ENCODE assay signal across 12 cellular contexts in genomic region chr6:158868122-158868480, GRCh38. TPM values are rescaled to one million over a fixed set of nuclear protein-coding genes. Genes with fewer than 3 reads are reported as not detected.
A peak's percentile ranks its signal among the peaks of the same experiment; 100 is the strongest.
DNase-seq lines count a peak whose midpoint lies in the region; ATAC-seq, FAIRE-seq and TF ChIP-seq lines count a peak whose summit lies in the region.
"Had no signal": no experiment of that assay in that cellular context is flagged by ENCODE, and none has a peak within 500 bp of the region (broad histone marks: within the 10 kb centered on the region; RNA-seq: fewer than 3 reads in every experiment).

No MANE protein-coding gene starts in this region.

- no peak for TF ChIP-seq POLR2A in GM12878 (IDR thresholded peaks at IDR 0.05; ENCODE audit: low read depth, low read length)

- no peaks in the 10 kb centered on the region for H3K9me3 ChIP-seq in CD4-positive, CD25-positive, alpha-beta regulatory T cell (ENCODE audit: control insufficient read depth in 2 of 2, low read length in 2 of 2)
- no peaks in the 10 kb centered on the region for H3K9me3 ChIP-seq in Karpas-422 (ENCODE audit: low read length)
- no peaks in the 10 kb centered on the region; the same call in 1 of the 3 replicates for H3K9me3 ChIP-seq in GM12878 (replicated peaks; ENCODE audit: control insufficient read depth, insufficient read depth, low read length)
- no peaks in the 10 kb centered on the region for H3K9me3 ChIP-seq in right cardiac atrium (ENCODE audit: control insufficient read depth, low read length)

- H3K27ac Mint-ChIP-seq in CD4-positive, CD25-positive, alpha-beta regulatory T cell: peak overlapping the region; percentile 7 to 100 (median 100)
- H3K27ac Mint-ChIP-seq in natural killer cell treated with Interleukin-12 subunit alpha and Interleukin-12 subunit beta and Interleukin-15 and Interleukin-18, amount 100 ng/mL, for 72 hours: peak overlapping the region; percentile 95 to 99

- 65% methylated on average over 6 of the region's 6 CpGs for WGBS in GM12878 (ENCODE audit: insufficient coverage, insufficient replicate concordance, low lambda C conversion rate, missing lambda C conversion rate)
- 97% methylated on average over 6 of the region's 6 CpGs for WGBS in right cardiac atrium

- no TSS peak for BruUV-seq in GM12878 (replicated peaks; lab: Mats Ljungman, UMichigan)

- DNase-seq in CD4-positive, CD25-positive, alpha-beta regulatory T cell: no peak
- DNase-seq in Karpas-422 (no peak), GM12878 (ENCODE audit: low read depth, low spot score) (no peak), right cardiac atrium (no peak), SKM-1 (lab: John Stamatoyannopoulos, UW; ENCODE audit: unreplicated experiment) (no peak), NCI-H69 (lab: John Stamatoyannopoulos, UW) (no peak)
- no peak for DNase-seq in natural killer cell treated with Interleukin-12 subunit alpha and Interleukin-12 subunit beta and Interleukin-15 and Interleukin-18, amount 100 ng/mL, for 72 hours (ENCODE audit: low spot score)
- DNase-seq: activated CD4-positive, alpha-beta T cell treated with anti-CD3 and anti-CD28 coated beads, Interleukin-2, amount 50 U/mL, for 4 hours; NCI-H1436 treated with DMSO at 0.1 percent for 48 hours; NCI-H82; retina had no signal

- no peaks in the 10 kb centered on the region for H3K36me3 ChIP-seq in CD4-positive, CD25-positive, alpha-beta regulatory T cell (ENCODE audit: control insufficient read depth, insufficient read depth, low read length)
- no peaks in the 10 kb centered on the region for H3K36me3 ChIP-seq in Karpas-422 (ENCODE audit: insufficient read depth, low read length)
- no peaks in the 10 kb centered on the region for H3K36me3 ChIP-seq in GM12878 (ENCODE audit: control insufficient read depth in 2 of 2, insufficient read depth in 2 of 2, low read length in 1 of 2)

- H4K20me1 ChIP-seq in Karpas-422 (ENCODE audit: insufficient read depth, low read depth, low read length): no peaks in the 10 kb centered on the region
- no peaks in the 10 kb centered on the region for H4K20me1 ChIP-seq in GM12878 (ENCODE audit: control insufficient read depth, insufficient read depth)

- intact Hi-C loops in GM12878 (cut with micrococcal nuclease; ENCODE audit: unreplicated experiment): loop anchor here (2.0 to 5.0 kb wide), 4 partner anchors 41 to 219 kb away; no protein-coding TSS in a partner anchor
- intact Hi-C loops in right cardiac atrium (cut with DNase I): no loop called here

- CTCF ChIA-PET in GM12878 (lab: Yijun Ruan, JAX): interaction anchor here (0.8 to 2.9 kb wide), 4 partner anchors 13 to 164 kb away, joined by 3 to 13 read pairs (median 4); no protein-coding TSS in a partner anchor

- H3K9ac ChIP-seq in Karpas-422 (ENCODE audit: low read length) (peak overlapping the region; percentile 66), GM12878 (ENCODE audit: control insufficient read depth, insufficient read depth, low read length) (no peak overlapping the region)

- no peak for TF ChIP-seq EP300 in GM12878 (IDR thresholded peaks at IDR 0.05; ENCODE audit: borderline replicate concordance in 1 of 2, control insufficient read depth in 1 of 2, low read depth in 2 of 2, low read length in 2 of 2)

- SMC1A ChIA-PET in GM12878 (lab: Charles Lee; ENCODE audit: uncharacterized antibody, unreplicated experiment): interaction anchor here (1.6 to 7.0 kb wide), 11 partner anchors 14 to 219 kb away, joined by 3 to 52 read pairs (median 7); partner anchors contain the start of genes EZR and SYTL3

- ATAC-seq in CD4-positive, CD25-positive, alpha-beta regulatory T cell (ENCODE audit: low read depth in 2 of 2): no peak
- ATAC-seq in GM12878: no peak
- no peak for ATAC-seq in natural killer cell treated with Interleukin-12 subunit alpha and Interleukin-12 subunit beta and Interleukin-15 and Interleukin-18, amount 100 ng/mL, for 72 hours
- ATAC-seq in right cardiac atrium: no peak
- no peak for ATAC-seq in GM18502 (IDR thresholded peaks at IDR 0.05; ENCODE audit: poor library complexity, unreplicated experiment)

- no peak for TF ChIP-seq RAD21 in GM12878 (IDR thresholded peaks at IDR 0.05; ENCODE audit: insufficient read depth, low read depth, low read length)

- peaks cover 4% of the 10 kb centered on the region for H3K27me3 Mint-ChIP-seq in CD4-positive, CD25-positive, alpha-beta regulatory T cell
- no peaks in the 10 kb centered on the region for H3K27me3 Mint-ChIP-seq in natural killer cell treated with Interleukin-12 subunit alpha and Interleukin-12 subunit beta and Interleukin-15 and Interleukin-18, amount 100 ng/mL, for 72 hours

- H2AFZ ChIP-seq in Karpas-422 (ENCODE audit: low read length) (no peak overlapping the region), GM12878 (ENCODE audit: control insufficient read depth, low read depth, low read length) (no peak overlapping the region)

- H3K9me2 ChIP-seq in Karpas-422 (replicated peaks; ENCODE audit: insufficient read depth, low read length): no peaks in the 10 kb centered on the region

- no peak for FAIRE-seq in GM12878 (lab: Jason Lieb, UNC)

- H3K79me2 ChIP-seq in Karpas-422 (ENCODE audit: low read length): no peaks in the 10 kb centered on the region
- no peaks in the 10 kb centered on the region for H3K79me2 ChIP-seq in GM12878 (ENCODE audit: control insufficient read depth, insufficient read depth, low read length)

- H3K4me3 Mint-ChIP-seq in CD4-positive, CD25-positive, alpha-beta regulatory T cell: peak overlapping the region in 1 of 4 donors; percentile 48
- peak overlapping the region; percentile 53 for H3K4me3 Mint-ChIP-seq in natural killer cell treated with Interleukin-12 subunit alpha and Interleukin-12 subunit beta and Interleukin-15 and Interleukin-18, amount 100 ng/mL, for 72 hours

- peak overlapping the region; percentile 67 for H3K4me2 ChIP-seq in Karpas-422 (ENCODE audit: low read depth, low read length, poor library complexity, severe bottlenecking)
- peak overlapping the region; percentile 69 for H3K4me2 ChIP-seq in GM12878 (ENCODE audit: control insufficient read depth, insufficient read depth)

- peaks cover 16% of the 10 kb centered on the region for H3K4me1 ChIP-seq in CD4-positive, CD25-positive, alpha-beta regulatory T cell (ENCODE audit: control insufficient read depth, insufficient read depth, low read length, poor library complexity, severe bottlenecking)
- H3K4me1 ChIP-seq in Karpas-422 (ENCODE audit: low read length) (peaks cover 76% of the 10 kb centered on the region), GM12878 (ENCODE audit: control insufficient read depth, insufficient read depth, low read length) (peaks cover 39% of the 10 kb centered on the region), right cardiac atrium (ENCODE audit: control insufficient read depth, insufficient read depth, low read length) (peaks cover 2% of the 10 kb centered on the region)

- RAD21 ChIA-PET in GM12878 (lab: Charles Lee; ENCODE audit: unreplicated experiment): interaction anchor here (1.1 to 4.5 kb wide), 8 partner anchors 14 to 104 kb away, joined by 3 to 29 read pairs (median 6); no protein-coding TSS in a partner anchor

- no peak overlapping the region for H3K4me3 ChIP-seq in CD4-positive, CD25-positive, alpha-beta regulatory T cell (ENCODE audit: low read depth, low read length)
- H3K4me3 ChIP-seq in Karpas-422 (ENCODE audit: low read length) (no peak overlapping the region), GM12878 (no peak overlapping the region), right cardiac atrium (ENCODE audit: low read length) (no peak overlapping the region)

- POLR2A ChIA-PET in GM12878 (lab: Charles Lee): interaction anchor here (1.1 to 4.5 kb wide), 7 partner anchors 15 to 132 kb away, joined by 3 to 19 read pairs (median 8); partner anchors contain the start of genes EZR and RSPH3

- no peak for TF ChIP-seq CTCF in GM12878 (IDR thresholded peaks at IDR 0.05 in 2 of 3, conservative IDR thresholded peaks at IDR 0.05 in 1 of 3; ENCODE audit: control insufficient read depth in 2 of 3, extremely low read depth in 1 of 3, insufficient read depth in 1 of 3, low read depth in 3 of 3, low read length in 3 of 3)

- peaks cover 4% of the 10 kb centered on the region for H3K36me3 Mint-ChIP-seq in CD4-positive, CD25-positive, alpha-beta regulatory T cell
- H3K36me3 Mint-ChIP-seq in natural killer cell treated with Interleukin-12 subunit alpha and Interleukin-12 subunit beta and Interleukin-15 and Interleukin-18, amount 100 ng/mL, for 72 hours: no peaks in the 10 kb centered on the region

- in situ Hi-C loops in GM12878 (cut with MboI): no loop called here

- peak overlapping the region; percentile 100 for H3K27ac ChIP-seq in CD4-positive, CD25-positive, alpha-beta regulatory T cell (ENCODE audit: insufficient read depth, low read length, poor library complexity, severe bottlenecking)
- H3K27ac ChIP-seq in Karpas-422 (ENCODE audit: low read length) (peak overlapping the region; percentile 98), GM12878 (ENCODE audit: control insufficient read depth, insufficient read depth) (peak overlapping the region; percentile 41; the same call in 1 of the 2 replicates), right cardiac atrium (ENCODE audit: low read length) (no peak overlapping the region)

- H3K4me1 Mint-ChIP-seq in CD4-positive, CD25-positive, alpha-beta regulatory T cell: peaks cover 0 to 30% (median 20%) of the 10 kb centered on the region in 4 donors
- H3K4me1 Mint-ChIP-seq in natural killer cell treated with Interleukin-12 subunit alpha and Interleukin-12 subunit beta and Interleukin-15 and Interleukin-18, amount 100 ng/mL, for 72 hours (ENCODE audit: low read depth in 2 of 2): peaks cover 31 to 39% of the 10 kb centered on the region in 2 donors

- no peaks in the 10 kb centered on the region for H3K9me3 Mint-ChIP-seq in CD4-positive, CD25-positive, alpha-beta regulatory T cell
- no peaks in the 10 kb centered on the region for H3K9me3 Mint-ChIP-seq in natural killer cell treated with Interleukin-12 subunit alpha and Interleukin-12 subunit beta and Interleukin-15 and Interleukin-18, amount 100 ng/mL, for 72 hours

- no peaks in the 10 kb centered on the region for H3K27me3 ChIP-seq in CD4-positive, CD25-positive, alpha-beta regulatory T cell (ENCODE audit: control insufficient read depth, insufficient read depth, low read length)
- H3K27me3 ChIP-seq in Karpas-422 (ENCODE audit: low read length) (no peaks in the 10 kb centered on the region), GM12878 (replicated peaks in 1 of 2; ENCODE audit: control insufficient read depth in 2 of 2, insufficient read depth in 2 of 2, low read length in 1 of 2) (no peaks in the 10 kb centered on the region), right cardiac atrium (ENCODE audit: control insufficient read depth, insufficient read depth) (no peaks in the 10 kb centered on the region)

RNA-seq across cellular contexts. Expression of gene EZR, which starts 48.9 kb away (rescaled TPM):
- 559 TPM for total RNA-seq in CD4-positive, CD25-positive, alpha-beta regulatory T cell
- polyA plus RNA-seq in CD4-positive, CD25-positive, alpha-beta regulatory T cell: 100 to 1,000 TPM; 310 to 497 (median 365) TPM
- total RNA-seq in Karpas-422 (2014; rRNA removed; shearing (Covaris generic); ENCODE audit: low replicate concordance): 88.5 and 185 TPM in 2 replicates
- 54.4 and 55.1 TPM in 2 replicates for total RNA-seq in GM12878 (2013; cell fraction: nucleolus; rRNA removed)
- total RNA-seq in GM12878 (2014; rRNA removed) (189 and 200 TPM in 2 replicates), GM12878 (2014; rRNA removed; fragmentation: Illumina TruSeq; extraction: Trizol) (155 and 160 TPM in 2 replicates), GM12878 (2021) (248 and 249 TPM in 2 replicates), right cardiac atrium (100 to 1,000 TPM; 192 to 261 (median 244) TPM)
- 148 TPM for polyA plus RNA-seq in GM12878 (2011; ENCODE audit: low read depth)
- polyA plus RNA-seq in GM12878 (2011; rRNA removed) (93.4 and 128 TPM in 2 replicates), GM12878 (2014; fragmentation: Illumina TruSeq; extraction: Trizol) (141 and 160 TPM in 2 replicates), GM12878 (2014; fragmentation: Nextera tagmentation; extraction: Ambion mirVana) (10 to 100 TPM; 79.1 to 98.6 TPM), GM12878 (2014; rRNA removed) (162 and 171 TPM in 2 replicates), GM12878 (2016; fragmentation: Nextera tagmentation; extraction: Ambion mirVana) (100 to 1,000 TPM; 277 to 282 TPM), right cardiac atrium (178 TPM)
- polyA plus RNA-seq in GM12878 (2011; cell fraction: cytosol; rRNA removed): 112 and 120 TPM in 2 replicates
- 120 and 221 TPM in 2 replicates for polyA plus RNA-seq in GM12878 (2011; cell fraction: nucleus; rRNA removed)
- polyA plus RNA-seq in GM12878 (2012): 164 and 171 TPM in 2 replicates
- 93.4 and 100 TPM in 2 replicates for polyA minus RNA-seq in GM12878 (2011; rRNA and poly(A)+ RNA removed)
- polyA minus RNA-seq in GM12878 (2011; cell fraction: cytosol; rRNA and poly(A)+ RNA removed): 46.6 and 47.4 TPM in 2 replicates
- 24.4 and 59.1 TPM in 2 replicates for polyA minus RNA-seq in GM12878 (2011; cell fraction: nucleus; rRNA and poly(A)+ RNA removed)
- 100 to 1,000 TPM in 1 of 2 donors, 10 to 100 TPM in 1; 71.0 to 135 TPM for total RNA-seq in natural killer cell treated with Interleukin-12 subunit alpha and Interleukin-12 subunit beta and Interleukin-15 and Interleukin-18, amount 100 ng/mL, for 72 hours
